In the genomic region with DNA sequence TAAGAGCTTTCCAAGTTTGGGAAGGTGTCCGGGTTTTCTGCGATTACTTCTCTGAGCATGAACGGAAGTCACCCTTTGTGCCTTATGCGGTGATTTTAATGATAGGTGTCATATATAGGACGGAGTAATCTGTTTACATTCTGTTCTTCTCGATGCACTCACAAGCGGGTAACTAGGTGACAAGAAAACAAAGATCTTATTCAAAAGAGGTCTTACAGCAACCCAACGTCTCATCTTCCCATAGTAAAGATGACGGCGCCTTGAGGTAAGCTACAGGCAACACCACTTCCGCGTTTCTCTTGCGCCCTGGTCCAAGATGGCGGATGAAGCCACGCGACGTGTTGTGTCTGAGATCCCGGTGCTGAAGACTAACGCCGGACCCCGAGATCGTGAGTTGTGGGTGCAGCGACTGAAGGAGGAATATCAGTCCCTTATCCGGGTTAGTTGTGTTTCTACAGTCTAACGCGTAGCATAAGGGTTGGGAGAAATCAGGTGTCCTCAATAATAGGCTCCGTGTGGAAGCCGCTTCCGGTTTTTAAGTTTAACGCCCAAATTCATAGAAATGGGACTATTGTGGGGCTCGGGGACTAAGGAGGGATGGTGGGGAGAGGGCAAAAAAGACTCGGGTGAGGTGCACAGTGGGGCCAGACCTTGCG, we compare ENCODE assay signal across 8 cellular contexts. TPM values are rescaled to one million over a fixed set of nuclear protein-coding genes. Genes with fewer than 3 reads are reported as not detected.
A peak's percentile ranks its signal among the peaks of the same experiment; 100 is the strongest.
DNase-seq lines count a peak whose midpoint lies in the region; ATAC-seq and TF ChIP-seq lines count a peak whose summit lies in the region.

A gene (plus strand): TSS at position 297 of the 656 bp plus-strand sequence. CDS start 20 bp downstream, at position 317.

- H3K27me3 ChIP-seq in effector memory CD4-positive, alpha-beta T cell (replicated peaks; ENCODE audit: control insufficient read depth, insufficient read depth, low read length, poor library complexity, severe bottlenecking): no peaks in the 10 kb centered on the region

- H3K4me3 Mint-ChIP-seq in CD14-positive monocyte (peak within 1 kb of the TSS; percentile 94 to 98), memory B cell (peak within 1 kb of the TSS; percentile 100)

- H3K36me3 ChIP-seq in effector memory CD4-positive, alpha-beta T cell (ENCODE audit: control insufficient read depth, insufficient read depth, low read length): peaks cover 3% of the 10 kb centered on the region

- DNase-seq in CD14-positive monocyte (ENCODE audit: low spot score) (peak; percentile 84), HT-29 (ENCODE audit: low spot score) (peak; percentile 92), memory B cell (ENCODE audit: low spot score in 2 of 2) (peak; percentile 79 to 80)
- peak; percentile 69 for DNase-seq in NK-92 treated with Interleukin-12 subunit alpha and Interleukin-12 subunit beta, amount 100 ng/mL, for 24 hours (lab: John Stamatoyannopoulos, UW)
- DNase-seq in activated CD8-positive, alpha-beta memory T cell treated with anti-CD3 and anti-CD28 coated beads for 1 hour (ENCODE audit: extremely low read depth in 1 of 2, low read depth in 1 of 2): peak; percentile 54 to 60
- peak; percentile 68 to 75 (median 74) for DNase-seq in effector memory CD4-positive, alpha-beta T cell
- peak; percentile 67 for DNase-seq in stimulated activated CD8-positive, alpha-beta memory T cell treated with anti-CD3 and anti-CD28 coated beads, Interleukin-12 subunit alpha, Interleukin-12 subunit beta, amount 100 ng/mL, for 1 hour (ENCODE audit: low read depth)

- H3K36me3 Mint-ChIP-seq in CD14-positive monocyte (peaks cover 10 to 24% of the 10 kb centered on the region in 2 donors), memory B cell (peaks cover 10% of the 10 kb centered on the region)

- H3K9me3 Mint-ChIP-seq in CD14-positive monocyte (no peaks in the 10 kb centered on the region), memory B cell (no peaks in the 10 kb centered on the region)

- H3K9me3 ChIP-seq in effector memory CD4-positive, alpha-beta T cell (ENCODE audit: control insufficient read depth, low read length): no peaks in the 10 kb centered on the region

- H3K4me1 ChIP-seq in effector memory CD4-positive, alpha-beta T cell (ENCODE audit: control insufficient read depth, insufficient read depth, low read length, poor library complexity, severe bottlenecking): peaks cover 4% of the 10 kb centered on the region

- TF ChIP-seq CTCF in CD14-positive monocyte (IDR thresholded peaks at IDR 0.05): no peak

- ATAC-seq in GM19438 (IDR thresholded peaks at IDR 0.05; ENCODE audit: low read depth, unreplicated experiment) (peak; percentile 82), memory B cell (ENCODE audit: low read depth) (peak; percentile 94)

- H3K4me1 Mint-ChIP-seq in CD14-positive monocyte (peaks cover 23% of the 10 kb centered on the region), memory B cell (peaks cover 14% of the 10 kb centered on the region)

- peak within 1 kb of the TSS; percentile 97 for H3K27ac ChIP-seq in effector memory CD4-positive, alpha-beta T cell (ENCODE audit: insufficient read depth, low read length, poor library complexity, severe bottlenecking)

- H3K27me3 Mint-ChIP-seq in CD14-positive monocyte (ENCODE audit: low read depth in 3 of 3) (no peaks in the 10 kb centered on the region), memory B cell (no peaks in the 10 kb centered on the region)

- H3K27ac Mint-ChIP-seq in CD14-positive monocyte: peak within 1 kb of the TSS; percentile 98 to 100 (median 100)
- peak within 1 kb of the TSS; percentile 99 for H3K27ac Mint-ChIP-seq in memory B cell

- peak within 1 kb of the TSS; percentile 89 for H3K4me3 ChIP-seq in effector memory CD4-positive, alpha-beta T cell (ENCODE audit: insufficient read depth, low read depth, low read length, poor library complexity, severe bottlenecking)

- intact Hi-C loops in CD14-positive monocyte (cut with micrococcal nuclease): loop anchor here in 1 of 2 donors (5.0 kb wide), 1 partner anchor 37 kb away; a partner anchor contains a TSS

RNA-seq across cellular contexts. Expression of the gene that starts here (rescaled TPM):
- 100 to 1,000 TPM; 108 to 120 TPM for polyA plus RNA-seq in CD14-positive monocyte
- total RNA-seq in HT-29 (2014; rRNA removed; shearing (Covaris generic)): 66.4 and 81.3 TPM in 2 replicates

Comparison
In these comparisons a context has a peak if more than half of its experiments do, and no peak if none do; other contexts are left out.
1. Peak in every context shown above with its lines: DNase-seq, ATAC-seq, H3K4me3 ChIP-seq and H3K27ac ChIP-seq.